Comparison of ENCODE assay signal across 21 cellular contexts in genomic region chr5:162391848-162392247, GRCh38.
"Had no signal": no experiment of that assay in that cellular context is flagged by ENCODE, and none has a peak within 500 bp of the region (broad histone marks: within the 10 kb centered on the region; RNA-seq: fewer than 3 reads in every experiment).

No MANE protein-coding gene starts in this region.

- H3K4me1 Mint-ChIP-seq: endodermal cell; naive thymus-derived CD4-positive, alpha-beta T cell; nephron progenitor cell had no signal

- H3K9me3 Mint-ChIP-seq: type B pancreatic cell had no signal

- H3K27me3 Mint-ChIP-seq: naive thymus-derived CD4-positive, alpha-beta T cell; type B pancreatic cell had no signal

- H3K36me3 Mint-ChIP-seq: naive thymus-derived CD4-positive, alpha-beta T cell; type B pancreatic cell had no signal

- H3K4me1 ChIP-seq: foreskin keratinocyte, right atrium auricular region, sigmoid colon, suprapubic skin, thyroid gland had no signal

- H3K27ac ChIP-seq: coronary artery, foreskin keratinocyte, hepatocyte, right atrium auricular region, sigmoid colon, skin epidermis, suprapubic skin, thyroid gland had no signal

- H3K4me3 ChIP-seq: coronary artery, hepatocyte, right atrium auricular region, sigmoid colon, skin epidermis, suprapubic skin, thyroid gland had no signal

- DNase-seq: effector CD4-positive, alpha-beta T cell; endodermal cell; erythroblast; foreskin keratinocyte; left colon; left ventricle myocardium superior; mesendoderm; naive thymus-derived CD4-positive, alpha-beta T cell; nephron progenitor cell; posterior cingulate gyrus; sigmoid colon; stimulated activated CD4-positive, alpha-beta T cell treated with anti-CD3 and anti-CD28 coated beads, Interleukin-12 subunit alpha, Interleukin-12 subunit beta, amount 100 ng/mL, for 4 hours; stimulated activated CD4-positive, alpha-beta T cell treated with anti-CD3 and anti-CD28 coated beads, Interleukin-2, amount 100 ng/mL, for 48 hours; stimulated activated naive CD4-positive, alpha-beta T cell treated with Interleukin-2 at 50 U/mL for 16 hours; thyroid gland had no signal

- H3K9me3 ChIP-seq: thyroid gland had no signal

- H3K27me3 ChIP-seq: foreskin keratinocyte, hepatocyte, right atrium auricular region, sigmoid colon, suprapubic skin, thyroid gland had no signal

- H3K4me3 Mint-ChIP-seq: endodermal cell; naive thymus-derived CD4-positive, alpha-beta T cell; nephron progenitor cell; type B pancreatic cell had no signal

- H3K27ac Mint-ChIP-seq: endodermal cell; naive thymus-derived CD4-positive, alpha-beta T cell; nephron progenitor cell; type B pancreatic cell had no signal

- ATAC-seq: foreskin keratinocyte; left colon; left ventricle myocardium superior; naive thymus-derived CD4-positive, alpha-beta T cell had no signal

- H3K36me3 ChIP-seq: right atrium auricular region, sigmoid colon, suprapubic skin, thyroid gland had no signal
